In the genomic region with DNA sequence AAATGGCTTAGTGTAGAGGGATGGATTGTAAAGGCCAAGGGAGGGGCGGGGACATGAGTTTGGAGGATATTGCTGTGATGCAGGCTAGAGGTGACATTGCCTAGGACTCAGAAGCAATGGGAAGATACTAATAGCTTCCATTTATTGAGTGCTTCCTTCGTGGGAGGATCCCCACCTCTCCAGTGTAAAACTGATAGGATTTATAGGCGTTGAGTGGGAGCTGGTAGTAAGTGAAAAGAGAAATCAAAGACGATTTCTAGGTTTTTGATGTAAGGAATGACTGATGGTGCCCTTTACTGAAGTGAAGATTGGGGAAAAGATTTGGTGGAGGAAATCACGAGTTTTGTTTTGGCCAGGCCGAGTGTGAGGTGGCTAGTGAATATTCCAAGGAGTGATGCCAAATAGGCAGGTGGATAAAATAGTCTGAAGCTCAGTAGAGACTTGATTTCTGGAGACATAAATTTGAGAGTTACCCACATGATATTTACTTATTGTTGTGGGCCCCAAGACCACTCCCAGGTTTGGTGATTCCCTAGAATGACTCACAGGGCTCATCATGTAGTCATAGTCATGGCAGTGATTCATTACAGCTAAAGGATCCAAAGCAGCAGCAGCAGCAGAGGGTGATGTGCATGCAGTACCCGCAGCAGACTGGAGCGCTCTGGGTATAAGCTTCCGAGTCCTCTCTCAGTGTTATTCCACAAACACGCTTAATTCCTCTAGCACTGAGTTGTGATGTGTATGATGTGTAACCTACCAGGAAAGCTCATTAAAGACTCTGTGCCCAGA, we compare ENCODE assay signal across 11 cellular contexts. TPM values are rescaled to one million over a fixed set of nuclear protein-coding genes. Genes with fewer than 3 reads are reported as not detected.
DNase-seq lines count a peak whose midpoint lies in the region; ATAC-seq and TF ChIP-seq lines count a peak whose summit lies in the region.
"Had no signal": no experiment of that assay in that cellular context is flagged by ENCODE, and none has a peak within 500 bp of the region (broad histone marks: within the 10 kb centered on the region; RNA-seq: fewer than 3 reads in every experiment).

No MANE protein-coding gene starts in this region.

- H3K9me3 Mint-ChIP-seq in activated T-helper 2 cell treated with anti-CD3 and anti-CD28 coated beads, Interferon-gamma antibody, Interleukin-2, Interleukin-4, amounts not matched to agents 10 μg/mL and 5 μg/mL and 100 μg/mL, durations not matched to agents 14 hours and 24 hours and 36 hours: no peaks in the 10 kb centered on the region
- no peaks in the 10 kb centered on the region for H3K9me3 Mint-ChIP-seq in stimulated activated naive CD8-positive, alpha-beta T cell treated with anti-CD3 and anti-CD28 coated beads, Interleukin-15, amount 100 ng/mL, for 72 hours
- H3K9me3 Mint-ChIP-seq: naive thymus-derived CD8-positive, alpha-beta T cell had no signal

- CTCF ChIA-PET in HEK293T (lab: Yijun Ruan, JAX): interaction anchor here (0.7 to 1.1 kb wide), 2 partner anchors 14 to 177 kb away, joined by 3 to 4 read pairs; no protein-coding TSS in a partner anchor

- H3K4me3 Mint-ChIP-seq in activated T-helper 2 cell treated with anti-CD3 and anti-CD28 coated beads, Interferon-gamma antibody, Interleukin-2, Interleukin-4, amounts not matched to agents 10 μg/mL and 5 μg/mL and 100 μg/mL, durations not matched to agents 14 hours and 24 hours and 36 hours (ENCODE audit: low read depth): no peak overlapping the region
- H3K4me3 Mint-ChIP-seq in stimulated activated naive CD8-positive, alpha-beta T cell treated with anti-CD3 and anti-CD28 coated beads, Interleukin-15, amount 100 ng/mL, for 72 hours: no peak overlapping the region

- peak overlapping the region; percentile 54 for H3K27ac Mint-ChIP-seq in activated T-helper 2 cell treated with anti-CD3 and anti-CD28 coated beads, Interferon-gamma antibody, Interleukin-2, Interleukin-4, amounts not matched to agents 10 μg/mL and 5 μg/mL and 100 μg/mL, durations not matched to agents 14 hours and 24 hours and 36 hours
- peak overlapping the region; percentile 76 to 79 for H3K27ac Mint-ChIP-seq in stimulated activated naive CD8-positive, alpha-beta T cell treated with anti-CD3 and anti-CD28 coated beads, Interleukin-15, amount 100 ng/mL, for 72 hours

- POLR2A ChIA-PET in HEK293T (lab: Yijun Ruan, JAX): interaction anchor here (3.4 kb wide), 1 partner anchor 10 kb away, joined by 15 read pairs; a partner anchor contains a TSS

- H3K27me3 Mint-ChIP-seq in activated T-helper 2 cell treated with anti-CD3 and anti-CD28 coated beads, Interferon-gamma antibody, Interleukin-2, Interleukin-4, amounts not matched to agents 10 μg/mL and 5 μg/mL and 100 μg/mL, durations not matched to agents 14 hours and 24 hours and 36 hours (ENCODE audit: low read depth): no peaks in the 10 kb centered on the region
- H3K27me3 Mint-ChIP-seq in stimulated activated naive CD8-positive, alpha-beta T cell treated with anti-CD3 and anti-CD28 coated beads, Interleukin-15, amount 100 ng/mL, for 72 hours: no peaks in the 10 kb centered on the region
- H3K27me3 Mint-ChIP-seq: CD4-positive, CD25-positive, alpha-beta regulatory T cell; naive thymus-derived CD8-positive, alpha-beta T cell had no signal

- DNase-seq in activated effector memory CD4-positive, alpha-beta T cell treated with anti-CD3 and anti-CD28 coated beads, Interleukin-2, amount 50 U/mL, for 16 hours: peak; percentile 68
- no peak for DNase-seq in activated effector memory CD4-positive, alpha-beta T cell treated with Interleukin-2 at 50 U/mL for 16 hours
- no peak for DNase-seq in activated T-helper 2 cell treated with anti-CD3 and anti-CD28 coated beads, Interferon-gamma antibody, Interleukin-2, Interleukin-4, amounts not matched to agents 10 μg/mL and 5 μg/mL and 100 μg/mL, durations not matched to agents 14 hours and 24 hours and 36 hours (ENCODE audit: low spot score)
- DNase-seq in hepatic stellate cell (ENCODE audit: low spot score): peak; percentile 53
- peak in 1 of 2 donors; percentile 30 for DNase-seq in stimulated activated naive CD8-positive, alpha-beta T cell treated with anti-CD3 and anti-CD28 coated beads, Interleukin-15, amount 100 ng/mL, for 72 hours
- no peak for DNase-seq in HEK293T (ENCODE audit: extremely low spot score)
- DNase-seq: CD4-positive, CD25-positive, alpha-beta regulatory T cell; naive thymus-derived CD8-positive, alpha-beta T cell; NCI-H510A treated with DMSO at 0.1 percent for 48 hours had no signal

- peaks cover 30% of the 10 kb centered on the region for H3K4me1 Mint-ChIP-seq in activated T-helper 2 cell treated with anti-CD3 and anti-CD28 coated beads, Interferon-gamma antibody, Interleukin-2, Interleukin-4, amounts not matched to agents 10 μg/mL and 5 μg/mL and 100 μg/mL, durations not matched to agents 14 hours and 24 hours and 36 hours (ENCODE audit: low read depth)
- H3K4me1 Mint-ChIP-seq in stimulated activated naive CD8-positive, alpha-beta T cell treated with anti-CD3 and anti-CD28 coated beads, Interleukin-15, amount 100 ng/mL, for 72 hours: peaks cover 41% of the 10 kb centered on the region

- intact Hi-C loops in activated T-helper 2 cell treated with anti-CD3 and anti-CD28 coated beads, Interferon-gamma antibody, Interleukin-2, Interleukin-4, amounts not matched to agents 10 μg/mL and 5 μg/mL and 100 μg/mL, durations not matched to agents 14 hours and 24 hours and 36 hours (cut with micrococcal nuclease): no loop called here

- peaks cover 57% of the 10 kb centered on the region for H3K36me3 Mint-ChIP-seq in activated T-helper 2 cell treated with anti-CD3 and anti-CD28 coated beads, Interferon-gamma antibody, Interleukin-2, Interleukin-4, amounts not matched to agents 10 μg/mL and 5 μg/mL and 100 μg/mL, durations not matched to agents 14 hours and 24 hours and 36 hours (ENCODE audit: low read depth)

- peak; percentile 94 for ATAC-seq in stimulated activated naive CD8-positive, alpha-beta T cell treated with anti-CD3 and anti-CD28 coated beads, Interleukin-15, amount 100 ng/mL, for 72 hours
- no peak for ATAC-seq in HG02973 (IDR thresholded peaks at IDR 0.05; ENCODE audit: unreplicated experiment)
- no peak for ATAC-seq in GM19395 (IDR thresholded peaks at IDR 0.05; ENCODE audit: unreplicated experiment)
- ATAC-seq: naive thymus-derived CD8-positive, alpha-beta T cell had no signal

TF ChIP-seq in HEK293T, 16 proteins besides CTCF, POLR2A, EP300 and RAD21:
- TF ChIP-seq, protein P1, sequence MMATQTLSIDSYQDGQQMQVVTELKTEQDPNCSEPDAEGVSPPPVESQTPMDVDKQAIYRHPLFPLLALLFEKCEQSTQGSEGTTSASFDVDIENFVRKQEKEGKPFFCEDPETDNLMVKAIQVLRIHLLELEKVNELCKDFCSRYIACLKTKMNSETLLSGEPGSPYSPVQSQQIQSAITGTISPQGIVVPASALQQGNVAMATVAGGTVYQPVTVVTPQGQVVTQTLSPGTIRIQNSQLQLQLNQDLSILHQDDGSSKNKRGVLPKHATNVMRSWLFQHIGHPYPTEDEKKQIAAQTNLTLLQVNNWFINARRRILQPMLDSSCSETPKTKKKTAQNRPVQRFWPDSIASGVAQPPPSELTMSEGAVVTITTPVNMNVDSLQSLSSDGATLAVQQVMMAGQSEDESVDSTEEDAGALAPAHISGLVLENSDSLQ (IDR thresholded peaks at IDR 0.05): no peak
- no peak for TF ChIP-seq ARNT (IDR thresholded peaks at IDR 0.05)
- no peak for TF ChIP-seq FOXM1 (IDR thresholded peaks at IDR 0.05; ENCODE audit: borderline replicate concordance)
- TF ChIP-seq FOXK2 (IDR thresholded peaks at IDR 0.05): no peak
- TF ChIP-seq FOXA1 (IDR thresholded peaks at IDR 0.05): no peak
- no peak for TF ChIP-seq BHLHE40 (IDR thresholded peaks at IDR 0.05; ENCODE audit: borderline replicate concordance)
- no peak for TF ChIP-seq LEF1 (IDR thresholded peaks at IDR 0.05; ENCODE audit: borderline replicate concordance)
- TF ChIP-seq HDGF (IDR thresholded peaks at IDR 0.05; ENCODE audit: borderline replicate concordance): no peak

RNA-seq across cellular contexts. Expression of a gene that starts 10.2 kb away (rescaled TPM):
- 39.4 and 42.6 TPM in 2 replicates for total RNA-seq in activated T-helper 2 cell treated with anti-CD3 and anti-CD28 coated beads, Interferon-gamma antibody, Interleukin-2, Interleukin-4, amounts not matched to agents 10 μg/mL and 5 μg/mL and 100 μg/mL, durations not matched to agents 14 hours and 24 hours and 36 hours

RNA-seq across cellular contexts. Expression of a gene that starts 10.4 kb away (rescaled TPM):
- total RNA-seq in activated T-helper 2 cell treated with anti-CD3 and anti-CD28 coated beads, Interferon-gamma antibody, Interleukin-2, Interleukin-4, amounts not matched to agents 10 μg/mL and 5 μg/mL and 100 μg/mL, durations not matched to agents 14 hours and 24 hours and 36 hours: 35.7 and 36.7 TPM in 2 replicates

Comparison
In these comparisons a context has a peak if more than half of its experiments do, and no peak if none do; other contexts are left out.
1. DNase-seq: peak in activated effector memory CD4-positive, alpha-beta T cell treated with anti-CD3 and anti-CD28 coated beads, Interleukin-2, amount 50 U/mL, for 16 hours (single experiment) and hepatic stellate cell (single experiment); none in activated effector memory CD4-positive, alpha-beta T cell treated with Interleukin-2 at 50 U/mL for 16 hours (single experiment), activated T-helper 2 cell treated with anti-CD3 and anti-CD28 coated beads, Interferon-gamma antibody, Interleukin-2, Interleukin-4, amounts not matched to agents 10 μg/mL and 5 μg/mL and 100 μg/mL, durations not matched to agents 14 hours and 24 hours and 36 hours (single experiment) and HEK293T (single experiment).